In genomic region chr4:24992968-24993367, GRCh38 we compare ENCODE assay signal across 9 cellular contexts. TPM values are rescaled to one million over a fixed set of nuclear protein-coding genes. Genes with fewer than 3 reads are reported as not detected.
"Had no signal": no experiment of that assay in that cellular context is flagged by ENCODE, and none has a peak within 500 bp of the region (broad histone marks: within the 10 kb centered on the region; RNA-seq: fewer than 3 reads in every experiment).

No MANE protein-coding gene starts in this region.

- H3K27ac Mint-ChIP-seq: IgD-negative memory B cell had no signal

- H3K4me1 Mint-ChIP-seq: IgD-negative memory B cell had no signal

- ATAC-seq: HepG2 had no signal

- DNase-seq: IMR-90, KBM-7, KG1 had no signal

- H3K9ac ChIP-seq: KMS-11 had no signal

- H3K4me3 Mint-ChIP-seq: IgD-negative memory B cell had no signal

- H3K27ac ChIP-seq: HL-60, KMS-11 had no signal

- FAIRE-seq: HepG2, HTR-8/SVneo had no signal

- H3K4me2 ChIP-seq: KMS-11 had no signal

- H3K27me3 Mint-ChIP-seq: IgD-negative memory B cell had no signal

RNA-seq across cellular contexts. Expression of gene LGI2, which starts 37.8 kb away (rescaled TPM):
- total RNA-seq: HepG2, HT-29, IMR-90 had no signal
- polyA plus RNA-seq: HepG2, IgD-negative memory B cell, IMR-90 had no signal
